Comparison of ENCODE assay signal across 8 cellular contexts in the genomic region with DNA sequence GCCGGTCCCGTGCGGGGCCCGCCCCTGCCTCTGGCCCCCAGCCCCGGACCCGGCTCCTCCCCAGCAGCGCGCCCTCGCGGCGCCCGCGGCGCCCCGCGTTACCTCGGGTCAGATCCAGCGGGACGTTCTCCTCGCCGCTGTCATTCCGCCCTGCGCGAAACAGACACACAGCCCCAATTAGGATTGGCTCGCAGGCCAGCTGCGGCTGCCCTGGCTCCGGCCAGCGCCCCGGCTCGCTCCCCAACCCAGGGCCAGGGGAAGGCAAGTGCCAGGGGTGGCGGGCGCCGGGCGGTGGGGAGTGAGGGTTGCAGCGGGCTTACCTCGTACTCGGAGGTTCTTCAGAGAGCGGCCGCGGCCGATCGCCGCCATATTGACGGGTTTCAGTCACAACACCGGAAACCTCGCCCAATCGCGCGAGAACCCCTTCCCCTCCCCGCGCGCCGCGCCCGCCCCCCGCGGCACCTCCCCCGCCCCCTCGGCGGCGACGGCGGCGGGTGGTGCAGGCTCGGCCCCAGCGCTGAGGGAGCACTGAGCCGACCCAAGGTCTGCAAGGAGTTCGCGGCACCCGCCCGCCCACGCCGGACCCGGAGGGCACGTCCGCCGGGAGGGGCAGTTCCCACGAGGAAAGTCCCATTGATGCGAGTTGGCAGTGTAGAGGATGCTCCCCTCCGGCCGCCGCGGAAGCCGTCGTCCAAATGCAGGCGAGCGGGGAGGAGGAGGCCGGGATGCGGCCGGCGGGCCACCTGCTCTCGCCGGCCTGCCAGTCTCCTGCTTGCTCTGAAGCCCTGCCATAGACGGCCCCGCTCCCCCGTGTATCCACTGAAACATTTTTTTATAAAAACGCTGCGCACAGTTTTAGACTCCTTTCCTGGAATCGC. TPM values are rescaled to one million over a fixed set of nuclear protein-coding genes. Genes with fewer than 3 reads are reported as not detected.
DNase-seq lines count a peak whose midpoint lies in the region; ATAC-seq and TF ChIP-seq lines count a peak whose summit lies in the region.

A gene with protein sequence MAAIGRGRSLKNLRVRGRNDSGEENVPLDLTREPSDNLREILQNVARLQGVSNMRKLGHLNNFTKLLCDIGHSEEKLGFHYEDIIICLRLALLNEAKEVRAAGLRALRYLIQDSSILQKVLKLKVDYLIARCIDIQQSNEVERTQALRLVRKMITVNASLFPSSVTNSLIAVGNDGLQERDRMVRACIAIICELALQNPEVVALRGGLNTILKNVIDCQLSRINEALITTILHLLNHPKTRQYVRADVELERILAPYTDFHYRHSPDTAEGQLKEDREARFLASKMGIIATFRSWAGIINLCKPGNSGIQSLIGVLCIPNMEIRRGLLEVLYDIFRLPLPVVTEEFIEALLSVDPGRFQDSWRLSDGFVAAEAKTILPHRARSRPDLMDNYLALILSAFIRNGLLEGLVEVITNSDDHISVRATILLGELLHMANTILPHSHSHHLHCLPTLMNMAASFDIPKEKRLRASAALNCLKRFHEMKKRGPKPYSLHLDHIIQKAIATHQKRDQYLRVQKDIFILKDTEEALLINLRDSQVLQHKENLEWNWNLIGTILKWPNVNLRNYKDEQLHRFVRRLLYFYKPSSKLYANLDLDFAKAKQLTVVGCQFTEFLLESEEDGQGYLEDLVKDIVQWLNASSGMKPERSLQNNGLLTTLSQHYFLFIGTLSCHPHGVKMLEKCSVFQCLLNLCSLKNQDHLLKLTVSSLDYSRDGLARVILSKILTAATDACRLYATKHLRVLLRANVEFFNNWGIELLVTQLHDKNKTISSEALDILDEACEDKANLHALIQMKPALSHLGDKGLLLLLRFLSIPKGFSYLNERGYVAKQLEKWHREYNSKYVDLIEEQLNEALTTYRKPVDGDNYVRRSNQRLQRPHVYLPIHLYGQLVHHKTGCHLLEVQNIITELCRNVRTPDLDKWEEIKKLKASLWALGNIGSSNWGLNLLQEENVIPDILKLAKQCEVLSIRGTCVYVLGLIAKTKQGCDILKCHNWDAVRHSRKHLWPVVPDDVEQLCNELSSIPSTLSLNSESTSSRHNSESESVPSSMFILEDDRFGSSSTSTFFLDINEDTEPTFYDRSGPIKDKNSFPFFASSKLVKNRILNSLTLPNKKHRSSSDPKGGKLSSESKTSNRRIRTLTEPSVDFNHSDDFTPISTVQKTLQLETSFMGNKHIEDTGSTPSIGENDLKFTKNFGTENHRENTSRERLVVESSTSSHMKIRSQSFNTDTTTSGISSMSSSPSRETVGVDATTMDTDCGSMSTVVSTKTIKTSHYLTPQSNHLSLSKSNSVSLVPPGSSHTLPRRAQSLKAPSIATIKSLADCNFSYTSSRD (N-terminal part only) (minus strand): TSS at position 391 of the 878 bp plus-strand sequence. CDS start 22 bp downstream, at position 369.

- CTCF ChIA-PET in activated CD8-positive, alpha-beta memory T cell treated with anti-CD3 and anti-CD28 coated beads for 36 hours (lab: Charles Lee) = interaction anchor here (0.7 kb wide), 1 partner anchor 139 kb away, joined by 3 read pairs; no protein-coding TSS in a partner anchor

- H3K9me3 Mint-ChIP-seq in memory B cell = no peaks in the 10 kb centered on the region

- H3K27ac Mint-ChIP-seq in memory B cell = peak within 1 kb of the TSS; percentile 96

- peak; percentile 75 for ATAC-seq in memory B cell (ENCODE audit: low read depth)

- POLR2A ChIA-PET in activated CD8-positive, alpha-beta memory T cell treated with anti-CD3 and anti-CD28 coated beads for 36 hours (lab: Charles Lee) = no interaction called here

- DNase-seq in CMK (ENCODE audit: low read depth) (peak; percentile 72), GM20000 (ENCODE audit: low spot score) (peak; percentile 97), HS-5 (ENCODE audit: low read depth) (peak; percentile 68), NK-92 (lab: John Stamatoyannopoulos, UW; ENCODE audit: unreplicated experiment) (peak; percentile 11), memory B cell (ENCODE audit: low spot score in 2 of 2) (peak; percentile 87 to 89)
- DNase-seq in effector CD8-positive, alpha-beta T cell (lab: John Stamatoyannopoulos, UW) = peak; percentile 82
- DNase-seq in stimulated activated CD8-positive, alpha-beta memory T cell treated with anti-CD3 and anti-CD28 coated beads, Interleukin-12 subunit alpha, Interleukin-12 subunit beta, amount 100 ng/mL, for 24 hours (ENCODE audit: extremely low read depth) = peak; percentile 80

- H3K36me3 Mint-ChIP-seq in memory B cell = peaks cover 2% of the 10 kb centered on the region

- H3K4me3 Mint-ChIP-seq in memory B cell = peak within 1 kb of the TSS; percentile 92

- no peaks in the 10 kb centered on the region for H3K27me3 Mint-ChIP-seq in memory B cell

- TF ChIP-seq CTCF in GM20000 (IDR thresholded peaks at IDR 0.05; ENCODE audit: extremely low read depth, missing control alignments) = no peak

- H3K4me1 Mint-ChIP-seq in memory B cell = peaks cover 26% of the 10 kb centered on the region

RNA-seq across cellular contexts. Expression of the gene that starts here (rescaled TPM):
- 10 to 100 TPM; 22.1 to 24.0 TPM for total RNA-seq in activated CD8-positive, alpha-beta memory T cell treated with anti-CD3 and anti-CD28 coated beads for 36 hours

Comparison
In these comparisons a context has a peak if more than half of its experiments do, and no peak if none do; other contexts are left out.
1. Peak in every context shown above with its lines: DNase-seq and ATAC-seq.
2. DNase-seq: peak in every context shown above with its lines; median percentile 97 in GM20000; 88 in memory B cell; 82 in effector CD8-positive, alpha-beta T cell; 80 in stimulated activated CD8-positive, alpha-beta memory T cell treated with anti-CD3 and anti-CD28 coated beads, Interleukin-12 subunit alpha, Interleukin-12 subunit beta, amount 100 ng/mL, for 24 hours; 72 in CMK; 68 in HS-5; 11 in NK-92.